17 cellular contexts compared by ENCODE assay signal in genomic region chr2:197300139-197300538, GRCh38. TPM values are rescaled to one million over a fixed set of nuclear protein-coding genes. Genes with fewer than 3 reads are reported as not detected.
A peak's percentile ranks its signal among the peaks of the same experiment; 100 is the strongest.
DNase-seq lines count a peak whose midpoint lies in the region; ATAC-seq, FAIRE-seq and TF ChIP-seq lines count a peak whose summit lies in the region.
"Had no signal": no experiment of that assay in that cellular context is flagged by ENCODE, and none has a peak within 500 bp of the region (broad histone marks: within the 10 kb centered on the region; RNA-seq: fewer than 3 reads in every experiment).

No MANE protein-coding gene starts in this region.

- peaks cover 0 to 3% of the 10 kb centered on the region in 2 donors for H3K4me1 ChIP-seq in lung (ENCODE audit: control insufficient read depth in 2 of 2, insufficient read depth in 2 of 2, low read length in 2 of 2)

- peak; percentile 88 for FAIRE-seq in GM12892 (lab: Jason Lieb, UNC)
- FAIRE-seq: keratinocyte had no signal

- no peak for DNase-seq in activated CD4-positive, CD25-positive, alpha-beta regulatory T cell treated with anti-CD3 and anti-CD28 coated beads, Interleukin-2, amount 50 U/mL, for 72 hours
- DNase-seq in GM12892 (ENCODE audit: insufficient read length) (no peak), lung (ENCODE audit: low spot score) (no peak), COR-L47 (lab: John Stamatoyannopoulos, UW) (no peak), SKM-1 treated with dmso at 0.1 percent for 144 hours (lab: John Stamatoyannopoulos, UW; ENCODE audit: unreplicated experiment) (no peak), NCI-H69 (lab: John Stamatoyannopoulos, UW) (no peak)
- DNase-seq: HCEC 1CT, heart left ventricle, midbrain, NCI-H2029 treated with DMSO at 0.1 percent for 48 hours, NCI-H524 treated with DMSO at 0.1 percent for 48 hours, SK-N-SH had no signal

- peak overlapping the region; percentile 31 for H3K4me3 Mint-ChIP-seq in activated naive CD4-positive, alpha-beta T cell treated with anti-CD3 and anti-CD28 coated beads, Interleukin-2, amount 50 U/mL, for 24 hours

- peaks cover 20% of the 10 kb centered on the region for H3K36me3 Mint-ChIP-seq in activated naive CD4-positive, alpha-beta T cell treated with anti-CD3 and anti-CD28 coated beads, Interleukin-2, amount 50 U/mL, for 24 hours

- no peak overlapping the region for H3K4me3 ChIP-seq in lung
- H3K4me3 ChIP-seq: esophagus muscularis mucosa, heart left ventricle had no signal

- H3K9me3 Mint-ChIP-seq in activated naive CD4-positive, alpha-beta T cell treated with anti-CD3 and anti-CD28 coated beads, Interleukin-2, amount 50 U/mL, for 24 hours, result no peaks in the 10 kb centered on the region

- TF ChIP-seq POLR2A in GM12892 (IDR thresholded peaks at IDR 0.05; ENCODE audit: low read depth, low read length), result no peak

- WGBS in lung, 2 donors, result 66 to 90% methylated on average over 2 of the region's 2 CpGs

- peaks cover 98% of the 10 kb centered on the region for H3K4me1 Mint-ChIP-seq in activated naive CD4-positive, alpha-beta T cell treated with anti-CD3 and anti-CD28 coated beads, Interleukin-2, amount 50 U/mL, for 24 hours

- H3K9me3 ChIP-seq in lung (ENCODE audit: control insufficient read depth in 2 of 2, insufficient read depth in 1 of 2, low read length in 1 of 2), result no peaks in the 10 kb centered on the region
- H3K9me3 ChIP-seq: esophagus muscularis mucosa, heart left ventricle, SK-N-SH had no signal

- peaks cover 2% of the 10 kb centered on the region in 2 donors for H3K36me3 ChIP-seq in lung (ENCODE audit: control insufficient read depth in 2 of 2, insufficient read depth in 2 of 2, low read length in 2 of 2)
- H3K36me3 ChIP-seq: esophagus muscularis mucosa, heart left ventricle had no signal

- H3K27me3 Mint-ChIP-seq in activated naive CD4-positive, alpha-beta T cell treated with anti-CD3 and anti-CD28 coated beads, Interleukin-2, amount 50 U/mL, for 24 hours, result no peaks in the 10 kb centered on the region

- H3K27me3 ChIP-seq in lung (ENCODE audit: control insufficient read depth, insufficient read depth), result no peaks in the 10 kb centered on the region
- H3K27me3 ChIP-seq: esophagus muscularis mucosa, heart left ventricle had no signal

- peak; percentile 23 to 28 for ATAC-seq in activated CD4-positive, CD25-positive, alpha-beta regulatory T cell treated with anti-CD3 and anti-CD28 coated beads, Interleukin-2, amount 50 U/mL, for 24 hours
- ATAC-seq in lung (ENCODE audit: insufficient read depth, low FRiP score), result peak; percentile 51
- ATAC-seq: heart left ventricle had no signal

- no peak for TF ChIP-seq CTCF in lung (IDR thresholded peaks at IDR 0.05; ENCODE audit: control extremely low read depth, extremely low read depth)

- peak overlapping the region; percentile 36 for H3K27ac Mint-ChIP-seq in activated naive CD4-positive, alpha-beta T cell treated with anti-CD3 and anti-CD28 coated beads, Interleukin-2, amount 50 U/mL, for 24 hours

- H3K27ac ChIP-seq in lung (ENCODE audit: low read depth in 1 of 2, low read length in 1 of 2), result no peak overlapping the region
- H3K27ac ChIP-seq: C4-2B, esophagus muscularis mucosa had no signal

RNA-seq across cellular contexts. Expression of gene ANKRD44, which starts 10.4 kb away (rescaled TPM):
- polyA plus RNA-seq in GM12892 (2012; ENCODE audit: missing spikeins), result 32.8 TPM
- 10 to 100 TPM; 32.4 to 73.8 TPM for total RNA-seq in lung
- polyA plus RNA-seq in lung, result 1 to 10 TPM; 7.1 to 8.1 TPM
